ENCODE assay signal across 8 cellular contexts in genomic region chr19:35935911-35936737, GRCh38.
DNase-seq lines count a peak whose midpoint lies in the region; TF ChIP-seq lines count a peak whose summit lies in the region.

LRFN3 (plus strand) TSS chr19:35936374; CDS start chr19:35939426, 3,052 bp downstream.

- TF ChIP-seq CTCF in epithelial cell of esophagus (IDR thresholded peaks at IDR 0.05; ENCODE audit: insufficient read depth, low read depth, low read length, missing control alignments) = no peak

- H3K27ac ChIP-seq in ACC112 (ENCODE audit: low read depth, low read length) = no peak within 1 kb of the TSS

- H3K79me2 ChIP-seq in ACC112 (ENCODE audit: control insufficient read depth, insufficient read depth, low read length, unreplicated experiment) = no peaks in the 10 kb centered on the region

- DNase-seq in HCEC 1CT (peak; percentile 64), NCI-H82 (lab: John Stamatoyannopoulos, UW) (peak; percentile 95), activated T-cell treated with anti-CD3 and anti-CD28 coated beads for 4 hours (peak; percentile 42), epithelial cell of esophagus (ENCODE audit: low read depth) (peak; percentile 83), middle frontal gyrus (ENCODE audit: extremely low spot score, low spot score) (peak; percentile 67), GOT3 (lab: John Stamatoyannopoulos, UW) (no peak)
- peak; percentile 53 for DNase-seq in stimulated activated CD8-positive, alpha-beta memory T cell treated with anti-CD3 and anti-CD28 coated beads, Interleukin-4, amount 100 ng/mL, for 24 hours (ENCODE audit: low read depth)

- no peaks in the 10 kb centered on the region for H3K4me1 ChIP-seq in ACC112 (ENCODE audit: control insufficient read depth, insufficient read depth, low read length, unreplicated experiment)

- peak within 1 kb of the TSS; percentile 73 for H2AFZ ChIP-seq in ACC112 (ENCODE audit: low read length, unreplicated experiment)

- H3K36me3 ChIP-seq in ACC112 (ENCODE audit: insufficient read depth, low read length) = no peaks in the 10 kb centered on the region

- H3K4me3 ChIP-seq in ACC112 (ENCODE audit: low read depth, low read length) (peak within 1 kb of the TSS; percentile 77), epithelial cell of esophagus (ENCODE audit: low read length) (peak within 1 kb of the TSS; percentile 75)

- H3K27me3 ChIP-seq in ACC112 (ENCODE audit: insufficient read depth, low read length) = no peaks in the 10 kb centered on the region
